ENCODE assay signal across 9 cellular contexts in the genomic region with DNA sequence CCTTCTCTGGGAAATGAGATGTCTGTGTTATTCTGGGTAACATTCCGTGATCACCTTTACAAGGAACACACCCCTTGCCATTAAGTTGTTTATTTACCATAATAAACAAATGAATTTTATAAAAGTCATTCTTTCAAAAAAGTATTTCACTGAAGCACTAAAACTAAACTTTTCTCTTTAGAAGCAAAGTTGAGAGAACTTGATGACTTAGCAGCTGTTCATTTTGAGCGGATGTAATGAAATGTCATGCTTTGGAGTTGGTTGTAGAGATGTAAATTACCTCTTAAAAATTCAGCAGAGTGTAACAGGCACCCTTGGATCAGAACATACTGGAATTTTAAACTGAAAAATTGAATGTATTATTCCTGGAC.
DNase-seq lines count a peak whose midpoint lies in the region; FAIRE-seq and TF ChIP-seq lines count a peak whose summit lies in the region.
"Had no signal": no experiment of that assay in that cellular context is flagged by ENCODE, and none has a peak within 500 bp of the region (broad histone marks: within the 10 kb centered on the region; RNA-seq: fewer than 3 reads in every experiment).

No MANE protein-coding gene starts in this region.

- peak overlapping the region; percentile 89 for H3K4me3 Mint-ChIP-seq in MCF 10A (ENCODE audit: unreplicated experiment)

- no peaks in the 10 kb centered on the region for H3K9me3 ChIP-seq in keratinocyte (ENCODE audit: control insufficient read depth, low read depth, low read length)
- no peaks in the 10 kb centered on the region for H3K9me3 ChIP-seq in sigmoid colon
- H3K9me3 ChIP-seq in OCI-LY7 (ENCODE audit: low read length): no peaks in the 10 kb centered on the region

- no peaks in the 10 kb centered on the region for H3K9me2 ChIP-seq in OCI-LY7 (ENCODE audit: insufficient read depth, low read length)

- no peaks in the 10 kb centered on the region for H3K79me2 ChIP-seq in keratinocyte (ENCODE audit: control insufficient read depth, insufficient read depth, low read length)
- no peaks in the 10 kb centered on the region for H3K79me2 ChIP-seq in OCI-LY7 (ENCODE audit: insufficient read depth, low read depth, low read length)

- H3K36me3 Mint-ChIP-seq in MCF 10A (ENCODE audit: insufficient read depth, unreplicated experiment): no peaks in the 10 kb centered on the region

- peak overlapping the region; percentile 20 to 85 (median 37) for H3K4me3 ChIP-seq in keratinocyte (ENCODE audit: control insufficient read depth in 2 of 3, extremely low read depth in 1 of 3, insufficient read depth in 2 of 3, low read depth in 1 of 3, low read length in 3 of 3)
- H3K4me3 ChIP-seq in sigmoid colon: peak overlapping the region; percentile 47 to 59 (median 56)
- no peak overlapping the region for H3K4me3 ChIP-seq in OCI-LY7 (ENCODE audit: low read depth, low read length, poor library complexity, severe bottlenecking)

- H3K27ac Mint-ChIP-seq in MCF 10A (ENCODE audit: low read depth, unreplicated experiment): peak overlapping the region; percentile 97

- peak overlapping the region; percentile 77 for H3K9ac ChIP-seq in keratinocyte (ENCODE audit: control insufficient read depth, extremely low read depth, insufficient read depth, low read length)

- H3K27me3 ChIP-seq in keratinocyte (ENCODE audit: control insufficient read depth, extremely low read depth, insufficient read depth, low read length): no peaks in the 10 kb centered on the region
- H3K27me3 ChIP-seq in sigmoid colon: no peaks in the 10 kb centered on the region

- peak overlapping the region; percentile 74 for H3K27ac ChIP-seq in keratinocyte (ENCODE audit: control insufficient read depth, insufficient read depth, low read length)
- peak overlapping the region; percentile 87 to 90 (median 90) for H3K27ac ChIP-seq in sigmoid colon
- H3K27ac ChIP-seq in OCI-LY7 (ENCODE audit: low read depth, low read length, poor library complexity, severe bottlenecking): no peak overlapping the region

- peak overlapping the region; percentile 27 for H2AFZ ChIP-seq in keratinocyte (ENCODE audit: control insufficient read depth, low read length)
- no peak overlapping the region for H2AFZ ChIP-seq in OCI-LY7 (ENCODE audit: low read length)

- dilution Hi-C loops in keratinocyte (cut with MboI; ENCODE audit: extremely low pct_ligation_motif_present, low sequenced_read_pairs): no loop called here

- DNase-seq in H4 (ENCODE audit: low spot score) (peak; percentile 16), MCF 10A (ENCODE audit: unreplicated experiment) (no peak), keratinocyte (ENCODE audit: low read depth, low spot score) (no peak), sigmoid colon (no peak), OCI-LY7 (ENCODE audit: low spot score) (no peak), glomerular visceral epithelial cell (ENCODE audit: extremely low spot score) (no peak), anterior cingulate cortex (lab: John Stamatoyannopoulos, UW) (no peak), GM19240 (ENCODE audit: insufficient read length, low spot score) (no peak)
- DNase-seq: NCI-H2081 treated with DMSO at 0.1 percent for 48 hours had no signal

- CTCF ChIA-PET in MCF 10A (lab: Yijun Ruan, JAX) (interaction anchor here (0.9 to 1.6 kb wide), 2 partner anchors 10 to 87 kb away, joined by 3 to 5 read pairs; no protein-coding TSS in a partner anchor), OCI-LY7 (lab: Charles Lee; ENCODE audit: unreplicated experiment) (no interaction called here)

- FAIRE-seq in keratinocyte (lab: Jason Lieb, UNC): no peak

- H3K4me2 ChIP-seq in keratinocyte (ENCODE audit: control insufficient read depth, extremely low read depth, insufficient read depth, low read depth, low read length) (peak overlapping the region; percentile 70), OCI-LY7 (ENCODE audit: low read length) (no peak overlapping the region)

- H3K27me3 Mint-ChIP-seq in MCF 10A (ENCODE audit: insufficient read depth, unreplicated experiment): no peaks in the 10 kb centered on the region

- 16 to 27% methylated on average over 2 of the region's 2 CpGs for WGBS in sigmoid colon, 2 donors

- no TSS peak for BruUV-seq in MCF 10A (replicated peaks; lab: Mats Ljungman, UMichigan)
- no TSS peak for BruUV-seq in OCI-LY7 (replicated peaks; lab: Mats Ljungman, UMichigan)

- peaks cover 18% of the 10 kb centered on the region for H3K4me1 Mint-ChIP-seq in MCF 10A (ENCODE audit: insufficient read depth, unreplicated experiment)

- intact Hi-C loops in MCF 10A (cut with micrococcal nuclease): no loop called here
- intact Hi-C loops in sigmoid colon (cut with DNase I): loop anchor here (5.0 kb wide), 2 partner anchors 41 to 69 kb away; no protein-coding TSS in a partner anchor
- intact Hi-C loops in OCI-LY7 (cut with micrococcal nuclease; ENCODE audit: unreplicated experiment): no loop called here

- H3K4me1 ChIP-seq in keratinocyte (ENCODE audit: control insufficient read depth, extremely low read depth, insufficient read depth, low read length) (peaks cover 11% of the 10 kb centered on the region), sigmoid colon (peaks cover 0 to 29% (median 23%) of the 10 kb centered on the region in 4 donors), OCI-LY7 (ENCODE audit: insufficient read depth, low read length, poor library complexity, severe bottlenecking) (no peaks in the 10 kb centered on the region)

- H3K36me3 ChIP-seq in keratinocyte (ENCODE audit: control insufficient read depth in 2 of 2, extremely low read depth in 1 of 2, insufficient read depth in 2 of 2, low read length in 2 of 2) (no peaks in the 10 kb centered on the region), sigmoid colon (no peaks in the 10 kb centered on the region), OCI-LY7 (ENCODE audit: insufficient read depth, low read length) (no peaks in the 10 kb centered on the region)

- no peaks in the 10 kb centered on the region for H3K9me1 ChIP-seq in keratinocyte (ENCODE audit: control insufficient read depth, extremely low read depth, insufficient read depth, low read length)

- TF ChIP-seq CTCF in MCF 10A (IDR thresholded peaks at IDR 0.05; ENCODE audit: unreplicated experiment) (no peak), keratinocyte (optimal IDR thresholded peaks at IDR 0.05 in 1 of 3, IDR thresholded peaks at IDR 0.05 in 1 of 3, conservative IDR thresholded peaks at IDR 0.05 in 1 of 3; ENCODE audit: extremely low read depth in 1 of 3, insufficient read depth in 2 of 3, low read length in 3 of 3) (no peak), sigmoid colon (IDR thresholded peaks at IDR 0.05) (no peak), OCI-LY7 (conservative IDR thresholded peaks at IDR 0.05; ENCODE audit: low read length) (no peak)

- no peak for TF ChIP-seq EP300 in sigmoid colon (IDR thresholded peaks at IDR 0.05)

- H4K20me1 ChIP-seq in keratinocyte (ENCODE audit: control insufficient read depth, extremely low read depth, insufficient read depth, low read length): no peaks in the 10 kb centered on the region
- H4K20me1 ChIP-seq in OCI-LY7 (ENCODE audit: insufficient read depth, low read length): no peaks in the 10 kb centered on the region

- no peaks in the 10 kb centered on the region for H3K9me3 Mint-ChIP-seq in MCF 10A (ENCODE audit: unreplicated experiment)

- POLR2A ChIA-PET in MCF 10A (lab: Yijun Ruan, JAX): interaction anchor here (0.9 to 3.2 kb wide), 6 partner anchors 11 to 495 kb away, joined by 3 to 36 read pairs (median 4); no protein-coding TSS in a partner anchor
- POLR2A ChIA-PET in OCI-LY7 (lab: Charles Lee): interaction anchor here (0.6 kb wide), 1 partner anchor 9 kb away, joined by 3 read pairs; no protein-coding TSS in a partner anchor

- no peak for TF ChIP-seq POLR2A in sigmoid colon (IDR thresholded peaks at IDR 0.05)
